Comparison of ENCODE assay signal across 1 cellular context in genomic region chr2:136327162-136327852, GRCh38.
TF ChIP-seq lines count a peak whose summit lies in the region.

No MANE protein-coding gene starts in this region.

TF ChIP-seq in K562, 482 proteins besides CTCF, POLR2A, EP300 and RAD21 (continued from another document):
- TF ChIP-seq CGGBP1 (CRISPR knock-in tag; IDR thresholded peaks at IDR 0.05) (no peak), AFF1 (IDR thresholded peaks at IDR 0.05; ENCODE audit: low read depth in 1 of 2, partially characterized antibody in 2 of 2) (no peak), JUND (IDR thresholded peaks at IDR 0.05; ENCODE audit: borderline replicate concordance, low read depth, low read length) (peak; percentile 71; the same call in 1 of the 2 replicates), JUND (tag; IDR thresholded peaks at IDR 0.05; ENCODE audit: borderline replicate concordance, low read depth, low read length) (no peak; the same call in 2 of the 3 replicates), DPF2 (IDR thresholded peaks at IDR 0.05) (peak; percentile 46; the same call in 1 of the 2 replicates), POU5F1 (IDR thresholded peaks at IDR 0.05; ENCODE audit: borderline replicate concordance, low read depth, low read length, partially characterized antibody) (no peak), PHB (CRISPR knock-in tag; IDR thresholded peaks at IDR 0.05) (no peak)
